ENCODE assay signal across 8 cellular contexts in the genomic region with DNA sequence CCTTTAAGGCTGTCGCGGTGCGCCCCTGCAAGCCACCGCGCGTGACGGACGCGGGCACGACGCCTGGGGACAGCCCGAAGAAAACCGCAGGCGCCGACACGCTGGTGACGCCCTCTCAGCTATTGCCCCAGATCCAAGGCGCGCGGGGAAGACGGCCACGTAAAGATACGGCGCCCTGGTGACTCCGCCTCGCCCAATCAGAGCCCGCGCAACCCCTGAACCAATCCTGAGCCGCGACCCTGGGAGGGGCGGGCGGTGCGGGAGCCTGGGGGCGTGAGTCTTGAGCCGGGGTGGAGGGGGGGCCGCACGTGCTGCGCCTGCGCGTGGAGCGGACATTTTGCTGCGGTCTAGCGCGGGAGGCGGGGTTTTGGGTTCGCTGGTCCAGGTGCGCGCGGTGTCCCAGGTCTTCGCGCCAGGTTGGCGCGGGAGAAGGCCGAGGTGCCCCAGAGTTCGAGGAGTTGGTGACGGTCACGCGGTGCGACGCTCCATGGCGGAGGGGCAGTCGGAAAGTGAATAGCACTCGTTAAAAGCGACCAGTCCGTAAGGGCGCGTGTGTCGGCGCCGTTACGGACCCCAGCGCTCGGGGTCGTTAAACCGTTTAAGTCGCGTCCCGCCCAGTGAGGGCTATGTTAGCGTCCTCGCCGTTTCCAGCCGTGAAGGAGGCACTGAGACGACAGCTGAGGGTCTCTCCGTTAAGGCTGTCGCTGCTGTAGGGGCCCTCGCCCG. TPM values are rescaled to one million over a fixed set of nuclear protein-coding genes. Genes with fewer than 3 reads are reported as not detected.
DNase-seq lines count a peak whose midpoint lies in the region; ATAC-seq and TF ChIP-seq lines count a peak whose summit lies in the region.

No MANE protein-coding gene starts in this region.

- peaks cover 10 to 11% of the 10 kb centered on the region in 2 donors for H3K4me1 Mint-ChIP-seq in natural killer cell treated with Interleukin-12 subunit alpha and Interleukin-12 subunit beta and Interleukin-15 and Interleukin-18, amount 100 ng/mL, for 72 hours (ENCODE audit: low read depth in 2 of 2)

- TF ChIP-seq CTCF in LNCaP clone FGC (IDR thresholded peaks at IDR 0.05; ENCODE audit: control insufficient read depth, extremely low read depth, insufficient read depth) (no peak), fibroblast of pulmonary artery (IDR thresholded peaks at IDR 0.05; ENCODE audit: low read length, missing control alignments) (no peak)

- peak overlapping the region; percentile 90 for H3K4me3 Mint-ChIP-seq in natural killer cell treated with Interleukin-12 subunit alpha and Interleukin-12 subunit beta and Interleukin-15 and Interleukin-18, amount 100 ng/mL, for 72 hours

- peak; percentile 100 for ATAC-seq in natural killer cell treated with Interleukin-12 subunit alpha and Interleukin-12 subunit beta and Interleukin-15 and Interleukin-18, amount 100 ng/mL, for 72 hours

- H3K27me3 Mint-ChIP-seq in natural killer cell treated with Interleukin-12 subunit alpha and Interleukin-12 subunit beta and Interleukin-15 and Interleukin-18, amount 100 ng/mL, for 72 hours, result no peaks in the 10 kb centered on the region

- H3K4me3 ChIP-seq in LNCaP clone FGC (ENCODE audit: low read depth, low read length) (peak overlapping the region; percentile 62), fibroblast of pulmonary artery (replicated peaks; ENCODE audit: low read depth, low read length) (peak overlapping the region; percentile 82)

- no peaks in the 10 kb centered on the region for H3K36me3 Mint-ChIP-seq in natural killer cell treated with Interleukin-12 subunit alpha and Interleukin-12 subunit beta and Interleukin-15 and Interleukin-18, amount 100 ng/mL, for 72 hours

- no peaks in the 10 kb centered on the region for H3K9me3 Mint-ChIP-seq in natural killer cell treated with Interleukin-12 subunit alpha and Interleukin-12 subunit beta and Interleukin-15 and Interleukin-18, amount 100 ng/mL, for 72 hours

- DNase-seq in EL, result peak; percentile 96
- DNase-seq in H4 (ENCODE audit: low spot score), result peak; percentile 94
- DNase-seq in LNCaP clone FGC (ENCODE audit: low read depth), result peak; percentile 89
- DNase-seq in RPMI8226, result peak; percentile 95
- DNase-seq in activated T-helper 9 cell treated with anti-CD3 and anti-CD28 coated beads, Interleukin-2, amount 50 U/mL, for 16 hours (ENCODE audit: low read depth), result peak; percentile 97
- peak; percentile 96 for DNase-seq in fibroblast of pulmonary artery (ENCODE audit: low read depth)
- DNase-seq in natural killer cell treated with Interleukin-12 subunit alpha and Interleukin-12 subunit beta and Interleukin-15 and Interleukin-18, amount 100 ng/mL, for 72 hours (ENCODE audit: low spot score), result peak; percentile 100
- DNase-seq in stimulated activated naive CD4-positive, alpha-beta T cell treated with Interleukin-2 at 50 U/mL for 16 hours (lab: John Stamatoyannopoulos, UW), result peak; percentile 99

- H3K27ac Mint-ChIP-seq in natural killer cell treated with Interleukin-12 subunit alpha and Interleukin-12 subunit beta and Interleukin-15 and Interleukin-18, amount 100 ng/mL, for 72 hours, result peak overlapping the region; percentile 90 to 94

RNA-seq across cellular contexts. Expression of gene NMUR1, which starts 15.9 kb away (rescaled TPM):
- not detected in 2 replicates for total RNA-seq in H4 (2014; rRNA removed; shearing (Covaris generic))
- total RNA-seq in natural killer cell treated with Interleukin-12 subunit alpha and Interleukin-12 subunit beta and Interleukin-15 and Interleukin-18, amount 100 ng/mL, for 72 hours, result 1 to 10 TPM; 3.1 to 3.4 TPM

RNA-seq across cellular contexts. Expression of gene NCL, which starts 50.1 kb away (rescaled TPM):
- 82.2 and 136 TPM in 2 replicates for total RNA-seq in H4 (2014; rRNA removed; shearing (Covaris generic))
- 1,000 to 10,000 TPM in 1 of 2 donors, 100 to 1,000 TPM in 1; 802 to 1,405 TPM for total RNA-seq in natural killer cell treated with Interleukin-12 subunit alpha and Interleukin-12 subunit beta and Interleukin-15 and Interleukin-18, amount 100 ng/mL, for 72 hours

Comparison
In these comparisons a context has a peak if more than half of its experiments do, and no peak if none do; other contexts are left out.
1. Peak in every context shown above with its lines: DNase-seq, ATAC-seq and H3K4me3 ChIP-seq.